ENCODE assay signal across 12 cellular contexts in the genomic region with DNA sequence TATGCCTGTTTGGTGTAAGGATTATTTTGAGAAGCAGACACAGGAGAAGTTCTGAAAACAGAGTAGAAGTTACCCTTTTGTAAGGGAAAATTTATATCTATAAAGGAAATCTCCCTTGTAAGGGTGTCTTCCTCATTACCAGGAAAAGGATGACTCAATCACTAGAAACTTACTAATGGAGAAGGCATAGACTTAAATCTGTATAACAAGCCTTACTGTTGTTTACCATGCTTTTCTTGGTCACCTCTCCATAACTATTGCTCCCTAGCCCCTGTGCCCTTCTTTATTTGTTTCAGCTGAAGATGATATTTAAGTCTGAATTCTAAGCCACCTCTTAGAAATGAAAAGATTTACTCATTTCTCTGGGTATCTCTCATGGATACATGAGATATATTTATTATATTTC.
DNase-seq lines count a peak whose midpoint lies in the region; ATAC-seq and TF ChIP-seq lines count a peak whose summit lies in the region.
"Had no signal": no experiment of that assay in that cellular context is flagged by ENCODE, and none has a peak within 500 bp of the region (broad histone marks: within the 10 kb centered on the region; RNA-seq: fewer than 3 reads in every experiment).

No MANE protein-coding gene starts in this region.

- H3K4me1 ChIP-seq in suprapubic skin: peaks cover 19% of the 10 kb centered on the region

- no peaks in the 10 kb centered on the region for H3K27me3 ChIP-seq in suprapubic skin
- H3K27me3 ChIP-seq: gastroesophageal sphincter, Peyer's patch had no signal

- intact Hi-C loops in activated B cell treated with CpG ODN at 0.5 μM for 24 hours (cut with micrococcal nuclease): loop anchor here (2.0 kb wide), 1 partner anchor 16 kb away; no protein-coding TSS in a partner anchor

- H3K27ac Mint-ChIP-seq in HFFc6 (peak overlapping the region; percentile 68), activated B cell treated with CpG ODN at 0.5 μM for 24 hours (no peak overlapping the region)

- POLR2A ChIA-PET in activated B cell treated with CpG ODN at 0.5 μM for 24 hours (lab: Charles Lee): no interaction called here

- H3K4me1 Mint-ChIP-seq in HFFc6 (ENCODE audit: low read depth): peaks cover 66% of the 10 kb centered on the region
- H3K4me1 Mint-ChIP-seq in activated B cell treated with CpG ODN at 0.5 μM for 24 hours: peaks cover 84% of the 10 kb centered on the region

- TF ChIP-seq POLR2A in suprapubic skin (IDR thresholded peaks at IDR 0.05): no peak

- H3K9me3 Mint-ChIP-seq in HFFc6: no peaks in the 10 kb centered on the region
- H3K9me3 Mint-ChIP-seq in activated B cell treated with CpG ODN at 0.5 μM for 24 hours: no peaks in the 10 kb centered on the region

- peak overlapping the region; percentile 36; the same call in 1 of the 2 replicates for H3K4me3 Mint-ChIP-seq in HFFc6
- peak overlapping the region; percentile 15 for H3K4me3 Mint-ChIP-seq in activated B cell treated with CpG ODN at 0.5 μM for 24 hours

- TF ChIP-seq CTCF in HFFc6 (IDR thresholded peaks at IDR 0.05) (no peak), activated B cell treated with CpG ODN at 0.5 μM for 24 hours (IDR thresholded peaks at IDR 0.05) (no peak), suprapubic skin (IDR thresholded peaks at IDR 0.05) (no peak)

- TF ChIP-seq EP300 in suprapubic skin (IDR thresholded peaks at IDR 0.05): no peak

- no peaks in the 10 kb centered on the region for H3K9me3 ChIP-seq in suprapubic skin
- H3K9me3 ChIP-seq: gastroesophageal sphincter, Peyer's patch, thoracic aorta had no signal

- H3K36me3 Mint-ChIP-seq in HFFc6 (ENCODE audit: low read depth) (peaks cover 8% of the 10 kb centered on the region), activated B cell treated with CpG ODN at 0.5 μM for 24 hours (ENCODE audit: low read depth) (peaks cover 53% of the 10 kb centered on the region)

- H3K27me3 Mint-ChIP-seq in HFFc6 (ENCODE audit: insufficient read depth) (peaks cover 1% of the 10 kb centered on the region; the same call in 1 of the 2 replicates), activated B cell treated with CpG ODN at 0.5 μM for 24 hours (no peaks in the 10 kb centered on the region)

- CTCF ChIA-PET in activated B cell treated with CpG ODN at 0.5 μM for 24 hours (lab: Charles Lee): no interaction called here

- no peaks in the 10 kb centered on the region for H3K36me3 ChIP-seq in suprapubic skin
- H3K36me3 ChIP-seq: gastroesophageal sphincter, Peyer's patch, thoracic aorta had no signal

- ATAC-seq in activated B cell treated with CpG ODN at 0.5 μM for 24 hours (ENCODE audit: low read depth): no peak
- no peak for ATAC-seq in GM18511 (IDR thresholded peaks at IDR 0.05; ENCODE audit: unreplicated experiment)
- ATAC-seq: gastroesophageal sphincter had no signal

- no peak overlapping the region for H3K4me3 ChIP-seq in suprapubic skin
- H3K4me3 ChIP-seq: gastroesophageal sphincter, Peyer's patch, thoracic aorta had no signal

- DNase-seq in AG20443 (ENCODE audit: low spot score): peak; percentile 16
- peak; percentile 40 for DNase-seq in HFFc6
- no peak for DNase-seq in activated B cell treated with CpG ODN at 0.5 μM for 24 hours
- DNase-seq in fibroblast of the conjunctiva (ENCODE audit: low read depth): peak; percentile 40
- no peak for DNase-seq in hypothalamus (lab: John Stamatoyannopoulos, UW)
- no peak for DNase-seq in NCI-H146 (lab: John Stamatoyannopoulos, UW)
- DNase-seq in suprapubic skin (ENCODE audit: low spot score in 2 of 2): no peak
- DNase-seq: Peyer's patch; stimulated activated CD4-positive, alpha-beta T cell treated with anti-CD3 and anti-CD28 coated beads, Interleukin-12 subunit alpha, Interleukin-12 subunit beta, amount 100 ng/mL, for 4 hours had no signal

- H3K27ac ChIP-seq in suprapubic skin: no peak overlapping the region
- H3K27ac ChIP-seq: gastroesophageal sphincter, thoracic aorta had no signal

Comparison
In these comparisons a context has a peak if more than half of its experiments do, and no peak if none do; other contexts are left out.
1. DNase-seq: peak in AG20443 (single experiment), HFFc6 (single experiment) and fibroblast of the conjunctiva (single experiment); none in activated B cell treated with CpG ODN at 0.5 μM for 24 hours (single experiment), hypothalamus (0 of 51), NCI-H146 (single experiment) and suprapubic skin (0 of 2).